ENCODE assay signal across 17 cellular contexts in genomic region chr7:3432916-3433315, GRCh38.
"Had no signal": no experiment of that assay in that cellular context is flagged by ENCODE, and none has a peak within 500 bp of the region (broad histone marks: within the 10 kb centered on the region; RNA-seq: fewer than 3 reads in every experiment).

No MANE protein-coding gene starts in this region.

- H3K27ac ChIP-seq: brain microvascular endothelial cell, testis, upper lobe of right lung had no signal

- H3K9me3 Mint-ChIP-seq: activated CD4-positive, alpha-beta T cell treated with anti-CD3 and anti-CD28 coated beads, Interleukin-2, amount 10 ng/mL, durations not matched to agents 24 days and 14 days; memory B cell; natural killer cell treated with Interleukin-12 subunit alpha and Interleukin-12 subunit beta and Interleukin-15 and Interleukin-18, amount 100 ng/mL, for 72 hours; stimulated activated naive CD8-positive, alpha-beta T cell treated with anti-CD3 and anti-CD28 coated beads, Interleukin-15, amount 100 ng/mL, for 72 hours had no signal

- H3K27me3 Mint-ChIP-seq: activated CD4-positive, alpha-beta T cell treated with anti-CD3 and anti-CD28 coated beads, Interleukin-2, amount 10 ng/mL, durations not matched to agents 24 days and 14 days; activated naive CD8-positive, alpha-beta T cell; memory B cell; stimulated activated naive CD8-positive, alpha-beta T cell treated with anti-CD3 and anti-CD28 coated beads, Interleukin-15, amount 100 ng/mL, for 72 hours had no signal

- ATAC-seq: left ventricle myocardium superior; natural killer cell treated with Interleukin-12 subunit alpha and Interleukin-12 subunit beta and Interleukin-15 and Interleukin-18, amount 100 ng/mL, for 72 hours; stimulated activated naive CD8-positive, alpha-beta T cell treated with anti-CD3 and anti-CD28 coated beads, Interleukin-15, amount 100 ng/mL, for 72 hours; upper lobe of right lung had no signal

- H3K9me3 ChIP-seq: testis, upper lobe of right lung had no signal

- H3K27me3 ChIP-seq: brain microvascular endothelial cell, testis, upper lobe of right lung had no signal

- H3K36me3 ChIP-seq: brain microvascular endothelial cell, upper lobe of right lung had no signal

- H3K4me3 ChIP-seq: smooth muscle cell, testis, upper lobe of right lung had no signal

- H3K36me3 Mint-ChIP-seq: activated naive CD8-positive, alpha-beta T cell; memory B cell; natural killer cell treated with Interleukin-12 subunit alpha and Interleukin-12 subunit beta and Interleukin-15 and Interleukin-18, amount 100 ng/mL, for 72 hours had no signal

- H3K4me3 Mint-ChIP-seq: activated CD4-positive, alpha-beta T cell treated with anti-CD3 and anti-CD28 coated beads, Interleukin-2, amount 10 ng/mL, durations not matched to agents 24 days and 14 days; activated naive CD8-positive, alpha-beta T cell; memory B cell; natural killer cell treated with Interleukin-12 subunit alpha and Interleukin-12 subunit beta and Interleukin-15 and Interleukin-18, amount 100 ng/mL, for 72 hours; stimulated activated naive CD8-positive, alpha-beta T cell treated with anti-CD3 and anti-CD28 coated beads, Interleukin-15, amount 100 ng/mL, for 72 hours had no signal

- H3K27ac Mint-ChIP-seq: activated CD4-positive, alpha-beta T cell treated with anti-CD3 and anti-CD28 coated beads, Interleukin-2, amount 10 ng/mL, durations not matched to agents 24 days and 14 days; activated naive CD8-positive, alpha-beta T cell; memory B cell; natural killer cell treated with Interleukin-12 subunit alpha and Interleukin-12 subunit beta and Interleukin-15 and Interleukin-18, amount 100 ng/mL, for 72 hours; stimulated activated naive CD8-positive, alpha-beta T cell treated with anti-CD3 and anti-CD28 coated beads, Interleukin-15, amount 100 ng/mL, for 72 hours had no signal

- H3K4me1 Mint-ChIP-seq: activated CD4-positive, alpha-beta T cell treated with anti-CD3 and anti-CD28 coated beads, Interleukin-2, amount 10 ng/mL, durations not matched to agents 24 days and 14 days; stimulated activated naive CD8-positive, alpha-beta T cell treated with anti-CD3 and anti-CD28 coated beads, Interleukin-15, amount 100 ng/mL, for 72 hours had no signal

- DNase-seq: activated CD4-positive, alpha-beta T cell treated with anti-CD3 and anti-CD28 coated beads, Interleukin-2, amount 10 ng/mL, durations not matched to agents 24 days and 14 days; activated CD4-positive, CD25-positive, alpha-beta regulatory T cell; activated CD8-positive, alpha-beta memory T cell treated with anti-CD3 and anti-CD28 coated beads, Interleukin-2, amount 50 U/mL, for 48 hours; activated gamma-delta T cell treated with Interleukin-2 at 50 U/mL for 16 hours; brain microvascular endothelial cell; cortex of kidney; effector CD8-positive, alpha-beta T cell; glutamatergic neuron; hypothalamus; left ventricle myocardium superior; stimulated activated naive CD8-positive, alpha-beta T cell treated with anti-CD3 and anti-CD28 coated beads, Interleukin-15, amount 100 ng/mL, for 72 hours; testis; upper lobe of right lung had no signal

- H3K4me2 ChIP-seq: smooth muscle cell had no signal

- H3K4me1 ChIP-seq: testis, upper lobe of right lung had no signal
